Comparison of ENCODE assay signal across 16 cellular contexts in genomic region chr6:26361544-26361943, GRCh38. TPM values are rescaled to one million over a fixed set of nuclear protein-coding genes. Genes with fewer than 3 reads are reported as not detected.
DNase-seq lines count a peak whose midpoint lies in the region; ATAC-seq, FAIRE-seq and TF ChIP-seq lines count a peak whose summit lies in the region.
"Had no signal": no experiment of that assay in that cellular context is flagged by ENCODE, and none has a peak within 500 bp of the region (broad histone marks: within the 10 kb centered on the region; RNA-seq: fewer than 3 reads in every experiment).

No MANE protein-coding gene starts in this region.

- no peak for TF ChIP-seq CTCF in HepG2 (CRISPR knock-in tag; IDR thresholded peaks at IDR 0.05)
- no peak for TF ChIP-seq CTCF in right lobe of liver (IDR thresholded peaks at IDR 0.05)
- no peak for TF ChIP-seq CTCF in OCI-LY7 (conservative IDR thresholded peaks at IDR 0.05; ENCODE audit: low read length)

- in situ Hi-C loops in HepG2 (cut with HindIII; ENCODE audit: extremely low pct_ligation_motif_present, low pct_unique_long_range_greater_than_20kb) = no loop called here

- no TSS peak for BruUV-seq in HepG2 (replicated peaks; lab: Mats Ljungman, UMichigan)
- BruUV-seq in OCI-LY7 (replicated peaks; lab: Mats Ljungman, UMichigan) = no TSS peak

- no peaks in the 10 kb centered on the region for H3K9me3 ChIP-seq in HepG2 (ENCODE audit: low read length)
- H3K9me3 ChIP-seq in right lobe of liver = no peaks in the 10 kb centered on the region
- no peaks in the 10 kb centered on the region; the same call in 1 of the 2 replicates for H3K9me3 ChIP-seq in OCI-LY7 (ENCODE audit: low read length)

- H3K79me2 ChIP-seq in HepG2 (ENCODE audit: insufficient read depth, low read length) (peaks cover 3% of the 10 kb centered on the region), OCI-LY7 (ENCODE audit: insufficient read depth, low read depth, low read length) (peaks cover 23% of the 10 kb centered on the region)

- TF ChIP-seq EP300 in HepG2 (IDR thresholded peaks at IDR 0.05; ENCODE audit: low read depth in 2 of 2, low read length in 2 of 2) = no peak
- no peak for TF ChIP-seq EP300 in HepG2 (CRISPR knock-in tag; IDR thresholded peaks at IDR 0.05; ENCODE audit: borderline replicate concordance)

- H3K27me3 ChIP-seq in HepG2 (ENCODE audit: control insufficient read depth in 1 of 2, insufficient read depth in 2 of 2, low read length in 2 of 2) = no peaks in the 10 kb centered on the region; a peak in 1 of 5 replicates
- no peaks in the 10 kb centered on the region for H3K27me3 ChIP-seq in right lobe of liver

- H3K4me1 ChIP-seq in HepG2 (ENCODE audit: insufficient read depth, low read length) = peaks cover 48% of the 10 kb centered on the region
- peaks cover 0 to 7% (median 0%) of the 10 kb centered on the region in 4 donors for H3K4me1 ChIP-seq in right lobe of liver
- peaks cover 83% of the 10 kb centered on the region for H3K4me1 ChIP-seq in OCI-LY7 (ENCODE audit: insufficient read depth, low read length, poor library complexity, severe bottlenecking)

- H3K27ac Mint-ChIP-seq in dendritic cell treated with granulocyte-macrophage colony-stimulating factor and Interleukin-4, amounts not matched to agents 40 ng/mL and 50 ng/mL, for 4 days = peak overlapping the region; percentile 1

- H3K4me3 ChIP-seq in HepG2 (replicated peaks in 1 of 3; ENCODE audit: insufficient read depth in 1 of 3, low read depth in 2 of 3, low read length in 3 of 3) (peak overlapping the region in 2 of 3 experiments; percentile 28 to 47; a peak in 3 of 6 replicates), right lobe of liver (no peak overlapping the region), OCI-LY7 (ENCODE audit: low read depth, low read length, poor library complexity, severe bottlenecking) (peak overlapping the region; percentile 38)

- intact Hi-C loops in HepG2 (cut with micrococcal nuclease; ENCODE audit: unreplicated experiment) (no loop called here), right lobe of liver (cut with DNase I) (no loop called here), OCI-LY7 (cut with micrococcal nuclease; ENCODE audit: unreplicated experiment) (loop anchor here (2.0 to 10.0 kb wide), 8 partner anchors 41 to 1847 kb away; partner anchors contain the start of gene BTN3A1)
- intact Hi-C loops in dendritic cell treated with granulocyte-macrophage colony-stimulating factor and Interleukin-4, amounts not matched to agents 40 ng/mL and 50 ng/mL, for 4 days (cut with micrococcal nuclease) = loop anchor here (10.0 kb wide), 1 partner anchor 93 kb away; the partner anchor contains the start of gene BTN2A1

- CTCF ChIA-PET in HepG2 (lab: Yijun Ruan, JAX; ENCODE audit: low intra/inter-chr PET ratio, low total read pairs) = no interaction called here
- CTCF ChIA-PET in OCI-LY7 (lab: Charles Lee; ENCODE audit: unreplicated experiment) = interaction anchor here (1.6 kb wide), 1 partner anchor 20 kb away, joined by 6 read pairs; no protein-coding TSS in a partner anchor

- peaks cover 14% of the 10 kb centered on the region for H3K4me1 Mint-ChIP-seq in dendritic cell treated with granulocyte-macrophage colony-stimulating factor and Interleukin-4, amounts not matched to agents 40 ng/mL and 50 ng/mL, for 4 days (ENCODE audit: low read depth)

- no peaks in the 10 kb centered on the region for H3K9me3 Mint-ChIP-seq in dendritic cell treated with granulocyte-macrophage colony-stimulating factor and Interleukin-4, amounts not matched to agents 40 ng/mL and 50 ng/mL, for 4 days

- H3K27ac ChIP-seq in HepG2 (ENCODE audit: extremely low read length, insufficient read depth, low read length) = peak overlapping the region; percentile 23
- no peak overlapping the region for H3K27ac ChIP-seq in right lobe of liver
- peak overlapping the region; percentile 96 for H3K27ac ChIP-seq in OCI-LY7 (ENCODE audit: low read depth, low read length, poor library complexity, severe bottlenecking)

- no peaks in the 10 kb centered on the region for H3K9me2 ChIP-seq in OCI-LY7 (ENCODE audit: insufficient read depth, low read length)

- H3K36me3 ChIP-seq in HepG2 (replicated peaks in 1 of 2; ENCODE audit: control insufficient read depth in 1 of 2, insufficient read depth in 2 of 2, low read length in 2 of 2) = no peaks in the 10 kb centered on the region
- H3K36me3 ChIP-seq in right lobe of liver = no peaks in the 10 kb centered on the region
- no peaks in the 10 kb centered on the region for H3K36me3 ChIP-seq in OCI-LY7 (ENCODE audit: insufficient read depth, low read length)

- TF ChIP-seq POLR2A in HepG2 (IDR thresholded peaks at IDR 0.05; ENCODE audit: insufficient read depth in 1 of 2, low read depth in 2 of 2, low read length in 2 of 2) (no peak), right lobe of liver (IDR thresholded peaks at IDR 0.05) (no peak)

- H3K4me2 ChIP-seq in HepG2 (ENCODE audit: low read depth, low read length) (peak overlapping the region; percentile 76), OCI-LY7 (ENCODE audit: low read length) (peak overlapping the region; percentile 62)

- FAIRE-seq in HepG2 (lab: Jason Lieb, UNC) = peak; percentile 18

- no peak overlapping the region for H3K4me3 Mint-ChIP-seq in dendritic cell treated with granulocyte-macrophage colony-stimulating factor and Interleukin-4, amounts not matched to agents 40 ng/mL and 50 ng/mL, for 4 days

- H3K36me3 Mint-ChIP-seq in dendritic cell treated with granulocyte-macrophage colony-stimulating factor and Interleukin-4, amounts not matched to agents 40 ng/mL and 50 ng/mL, for 4 days (ENCODE audit: low read depth) = no peaks in the 10 kb centered on the region

- DNase-seq in HepG2 (ENCODE audit: low spot score) (no peak), right lobe of liver (no peak), OCI-LY7 (ENCODE audit: low spot score) (no peak), NCI-H2029 treated with DMSO at 0.1 percent for 48 hours (lab: John Stamatoyannopoulos, UW) (no peak), NCI-H146 (lab: John Stamatoyannopoulos, UW) (no peak)
- DNase-seq in stimulated activated CD8-positive, alpha-beta memory T cell treated with anti-CD3 and anti-CD28 coated beads, Interleukin-4, amount 100 ng/mL, for 48 hours = no peak
- DNase-seq: amygdala; caudate nucleus; COR-L47; effector CD8-positive, alpha-beta T cell; NCI-H2081; NCI-H510A; right cardiac atrium; SHP77; T-helper 9 cell had no signal

- peak overlapping the region; percentile 53 for H3K9ac ChIP-seq in HepG2 (ENCODE audit: insufficient read depth, low read depth, low read length)

- POLR2A ChIA-PET in HepG2 (lab: Yijun Ruan, JAX) (interaction anchor here (1.0 to 3.3 kb wide), 4 partner anchors 11 to 176 kb away, joined by 3 to 13 read pairs (median 6); partner anchors contain the start of genes BTN2A2 and HMGN4), OCI-LY7 (lab: Charles Lee) (interaction anchor here (0.5 to 2.4 kb wide), 12 partner anchors 9 to 771 kb away, joined by 3 to 20 read pairs (median 4); a partner anchor contains a TSS)

- no peaks in the 10 kb centered on the region for H3K27me3 Mint-ChIP-seq in dendritic cell treated with granulocyte-macrophage colony-stimulating factor and Interleukin-4, amounts not matched to agents 40 ng/mL and 50 ng/mL, for 4 days

- no peak for TF ChIP-seq RAD21 in HepG2 (CRISPR knock-in tag; IDR thresholded peaks at IDR 0.05)

- WGBS in HepG2 (ENCODE audit: low lambda C conversion rate) = 29% methylated on average over 5 of the region's 5 CpGs
- 90% methylated on average over 5 of the region's 5 CpGs for WGBS in right lobe of liver (ENCODE audit: insufficient coverage, low coverage, low lambda C conversion rate, missing lambda C conversion rate)

- H2AFZ ChIP-seq in HepG2 (ENCODE audit: low read length) (peak overlapping the region; percentile 43), OCI-LY7 (ENCODE audit: low read length) (peak overlapping the region; percentile 56; the same call in 1 of the 2 replicates)

- no peaks in the 10 kb centered on the region for H4K20me1 ChIP-seq in HepG2 (ENCODE audit: insufficient read depth, low read length)
- H4K20me1 ChIP-seq in OCI-LY7 (ENCODE audit: insufficient read depth, low read length) = no peaks in the 10 kb centered on the region

- ATAC-seq in HepG2 (peak; percentile 49), right lobe of liver (no peak)
- ATAC-seq: right cardiac atrium had no signal

RNA-seq across cellular contexts. Expression of gene BTN3A2, which starts 3.5 kb away (rescaled TPM):
- total RNA-seq in HepG2 (2016; rRNA removed; fragmentation: Illumina TruSeq; extraction: Trizol) (18.9 and 21.3 TPM in 2 replicates), right lobe of liver (10 to 100 TPM in 5 of 6 experiments, 1 to 10 TPM in 1; 7.7 to 21.6 (median 15.4) TPM), OCI-LY7 (2022) (70.8 and 95.7 TPM in 2 replicates)
- 3.4 and 4.3 TPM in 2 replicates for total RNA-seq in HepG2 (2016; cell fraction: cytosol; rRNA removed; fragmentation: Illumina TruSeq; extraction: Trizol; ENCODE audit: low read depth)
- total RNA-seq in HepG2 (2016; cell fraction: insoluble cytoplasmic fraction; rRNA removed; fragmentation: Illumina TruSeq; extraction: Trizol) = 17.8 and 20.4 TPM in 2 replicates
- total RNA-seq in HepG2 (2016; cell fraction: membrane; rRNA removed; fragmentation: Illumina TruSeq; extraction: Trizol) = 13.3 and 13.9 TPM in 2 replicates
- total RNA-seq in HepG2 (2016; cell fraction: nucleus; rRNA removed; fragmentation: Illumina TruSeq; extraction: Trizol) = 16.6 and 20.6 TPM in 2 replicates
- 36.2 and 36.3 TPM in 2 replicates for polyA plus RNA-seq in HepG2 (2011; rRNA removed)
- 28.2 and 31.2 TPM in 2 replicates for polyA plus RNA-seq in HepG2 (2011; cell fraction: cytosol; rRNA removed)
- polyA plus RNA-seq in HepG2 (2011; cell fraction: nucleus; rRNA removed) = 36.5 and 54.5 TPM in 2 replicates
- 22.7 and 24.1 TPM in 2 replicates for polyA plus RNA-seq in HepG2 (2012)
- polyA plus RNA-seq in HepG2 (2016; cell fraction: cytosol; fragmentation: Illumina TruSeq; extraction: Trizol; ENCODE audit: low read depth) = 3.2 and 3.3 TPM in 2 replicates
- 14.2 and 14.4 TPM in 2 replicates for polyA plus RNA-seq in HepG2 (2016; cell fraction: insoluble cytoplasmic fraction; fragmentation: Illumina TruSeq; extraction: Trizol; ENCODE audit: low read depth)
- 8.3 and 9.3 TPM in 2 replicates for polyA plus RNA-seq in HepG2 (2016; cell fraction: membrane; fragmentation: Illumina TruSeq; extraction: Trizol; ENCODE audit: low read depth)
- polyA plus RNA-seq in HepG2 (2016; cell fraction: nucleus; fragmentation: Illumina TruSeq; extraction: Trizol; ENCODE audit: insufficient read depth, low read depth) = 33.8 and 37.9 TPM in 2 replicates
- 35.9 and 51.8 TPM in 2 replicates for polyA minus RNA-seq in HepG2 (2011; rRNA and poly(A)+ RNA removed; ENCODE audit: low replicate concordance)
- polyA minus RNA-seq in HepG2 (2011; cell fraction: cytosol; rRNA and poly(A)+ RNA removed) = 12.0 and 17.2 TPM in 2 replicates
- polyA minus RNA-seq in HepG2 (2011; cell fraction: nucleus; rRNA and poly(A)+ RNA removed) = 21.9 and 35.8 TPM in 2 replicates
- total RNA-seq in OCI-LY7 (2014; rRNA removed; shearing (Covaris generic)) = 47.9 and 54.5 TPM in 2 replicates

RNA-seq across cellular contexts. Expression of gene BTN2A2, which starts 21.4 kb away (rescaled TPM):
- total RNA-seq in HepG2 (2016; rRNA removed; fragmentation: Illumina TruSeq; extraction: Trizol) (6.0 and 12.2 TPM in 2 replicates), right lobe of liver (1 to 10 TPM; 1.9 to 5.3 (median 3.7) TPM), OCI-LY7 (2022) (35.0 and 44.8 TPM in 2 replicates)
- 2.6 and 2.7 TPM in 2 replicates for total RNA-seq in HepG2 (2016; cell fraction: cytosol; rRNA removed; fragmentation: Illumina TruSeq; extraction: Trizol; ENCODE audit: low read depth)
- total RNA-seq in HepG2 (2016; cell fraction: insoluble cytoplasmic fraction; rRNA removed; fragmentation: Illumina TruSeq; extraction: Trizol) = 5.9 and 11.3 TPM in 2 replicates
- total RNA-seq in HepG2 (2016; cell fraction: membrane; rRNA removed; fragmentation: Illumina TruSeq; extraction: Trizol) = 3.3 and 3.6 TPM in 2 replicates
- total RNA-seq in HepG2 (2016; cell fraction: nucleus; rRNA removed; fragmentation: Illumina TruSeq; extraction: Trizol) = 18.5 and 19.7 TPM in 2 replicates
- polyA plus RNA-seq in HepG2 (2011; rRNA removed) = 10.8 and 15.4 TPM in 2 replicates
- polyA plus RNA-seq in HepG2 (2011; cell fraction: cytosol; rRNA removed) = 8.1 and 9.6 TPM in 2 replicates
- polyA plus RNA-seq in HepG2 (2011; cell fraction: nucleus; rRNA removed) = 24.5 and 30.2 TPM in 2 replicates
- polyA plus RNA-seq in HepG2 (2012) = 8.5 and 8.6 TPM in 2 replicates
- 0.77 and 0.96 TPM in 2 replicates for polyA plus RNA-seq in HepG2 (2016; cell fraction: cytosol; fragmentation: Illumina TruSeq; extraction: Trizol; ENCODE audit: low read depth)
- polyA plus RNA-seq in HepG2 (2016; cell fraction: insoluble cytoplasmic fraction; fragmentation: Illumina TruSeq; extraction: Trizol; ENCODE audit: low read depth) = 4.7 and 5.5 TPM in 2 replicates
- 1.7 and 2.0 TPM in 2 replicates for polyA plus RNA-seq in HepG2 (2016; cell fraction: membrane; fragmentation: Illumina TruSeq; extraction: Trizol; ENCODE audit: low read depth)
- polyA plus RNA-seq in HepG2 (2016; cell fraction: nucleus; fragmentation: Illumina TruSeq; extraction: Trizol; ENCODE audit: insufficient read depth, low read depth) = 17.6 and 22.8 TPM in 2 replicates
- polyA minus RNA-seq in HepG2 (2011; rRNA and poly(A)+ RNA removed; ENCODE audit: low replicate concordance) = 2.5 and 22.6 TPM in 2 replicates
- polyA minus RNA-seq in HepG2 (2011; cell fraction: cytosol; rRNA and poly(A)+ RNA removed) = 6.1 and 6.4 TPM in 2 replicates
- 29.2 and 34.7 TPM in 2 replicates for polyA minus RNA-seq in HepG2 (2011; cell fraction: nucleus; rRNA and poly(A)+ RNA removed)
- 42.0 and 45.1 TPM in 2 replicates for total RNA-seq in OCI-LY7 (2014; rRNA removed; shearing (Covaris generic))

RNA-seq across cellular contexts. Expression of gene BTN3A1, which starts 40.5 kb away (rescaled TPM):
- 8.1 and 13.3 TPM in 2 replicates for total RNA-seq in HepG2 (2016; rRNA removed; fragmentation: Illumina TruSeq; extraction: Trizol)
- total RNA-seq in HepG2 (2016; cell fraction: cytosol; rRNA removed; fragmentation: Illumina TruSeq; extraction: Trizol; ENCODE audit: low read depth) = 3.0 and 3.2 TPM in 2 replicates
- total RNA-seq in HepG2 (2016; cell fraction: insoluble cytoplasmic fraction; rRNA removed; fragmentation: Illumina TruSeq; extraction: Trizol) = 8.0 and 11.8 TPM in 2 replicates
- 7.8 and 8.0 TPM in 2 replicates for total RNA-seq in HepG2 (2016; cell fraction: membrane; rRNA removed; fragmentation: Illumina TruSeq; extraction: Trizol)
- total RNA-seq in HepG2 (2016; cell fraction: nucleus; rRNA removed; fragmentation: Illumina TruSeq; extraction: Trizol) = 15.9 and 17.1 TPM in 2 replicates
- polyA plus RNA-seq in HepG2 (2011; rRNA removed) = 14.0 and 17.0 TPM in 2 replicates
- polyA plus RNA-seq in HepG2 (2011; cell fraction: cytosol; rRNA removed) = 6.9 and 9.3 TPM in 2 replicates
- polyA plus RNA-seq in HepG2 (2011; cell fraction: nucleus; rRNA removed) = 29.0 and 46.1 TPM in 2 replicates
- 9.4 and 11.5 TPM in 2 replicates for polyA plus RNA-seq in HepG2 (2012)
- 0.54 and 0.75 TPM in 2 replicates for polyA plus RNA-seq in HepG2 (2016; cell fraction: cytosol; fragmentation: Illumina TruSeq; extraction: Trizol; ENCODE audit: low read depth)
- 4.6 and 4.8 TPM in 2 replicates for polyA plus RNA-seq in HepG2 (2016; cell fraction: insoluble cytoplasmic fraction; fragmentation: Illumina TruSeq; extraction: Trizol; ENCODE audit: low read depth)
- polyA plus RNA-seq in HepG2 (2016; cell fraction: membrane; fragmentation: Illumina TruSeq; extraction: Trizol; ENCODE audit: low read depth) = 2.4 and 2.5 TPM in 2 replicates
- 27.2 and 30.6 TPM in 2 replicates for polyA plus RNA-seq in HepG2 (2016; cell fraction: nucleus; fragmentation: Illumina TruSeq; extraction: Trizol; ENCODE audit: insufficient read depth, low read depth)
- polyA minus RNA-seq in HepG2 (2011; rRNA and poly(A)+ RNA removed; ENCODE audit: low replicate concordance) = 46.1 and 68.9 TPM in 2 replicates
- 8.0 and 8.9 TPM in 2 replicates for polyA minus RNA-seq in HepG2 (2011; cell fraction: cytosol; rRNA and poly(A)+ RNA removed)
- 17.8 and 27.4 TPM in 2 replicates for polyA minus RNA-seq in HepG2 (2011; cell fraction: nucleus; rRNA and poly(A)+ RNA removed)
- total RNA-seq in right lobe of liver = 10 to 100 TPM in 4 of 6 experiments, 1 to 10 TPM in 2; 9.0 to 15.9 (median 10.6) TPM
- total RNA-seq in OCI-LY7 (2014; rRNA removed; shearing (Covaris generic)) = 33.4 and 34.6 TPM in 2 replicates
- total RNA-seq in OCI-LY7 (2022) = 33.3 and 46.5 TPM in 2 replicates

Comparison
In these comparisons a context has a peak if more than half of its experiments do, and no peak if none do; other contexts are left out.
1. H3K27ac ChIP-seq: peak in HepG2 (single experiment) and OCI-LY7 (single experiment); none in right lobe of liver (0 of 3).
2. H3K4me3 ChIP-seq: peak in HepG2 (2 of 3) and OCI-LY7 (single experiment); none in right lobe of liver (0 of 3).
3. intact Hi-C loops: an anchor here in OCI-LY7 (2.0 to 10.0 kb wide) and dendritic cell treated with granulocyte-macrophage colony-stimulating factor and Interleukin-4, amounts not matched to agents 40 ng/mL and 50 ng/mL, for 4 days (10.0 kb wide); none called in HepG2 and right lobe of liver.